In genomic region chr6:41826343-41827043, GRCh38 we compare ENCODE assay signal across 10 cellular contexts. TPM values are rescaled to one million over a fixed set of nuclear protein-coding genes. Genes with fewer than 3 reads are reported as not detected.
"Had no signal": no experiment of that assay in that cellular context is flagged by ENCODE, and none has a peak within 500 bp of the region (broad histone marks: within the 10 kb centered on the region; RNA-seq: fewer than 3 reads in every experiment).

No MANE protein-coding gene starts in this region.

- H3K27ac ChIP-seq: GM23248, HL-60, KMS-11 had no signal

- H3K9ac ChIP-seq: GM23248, KMS-11 had no signal

- H3K4me3 ChIP-seq: GM23248 had no signal

- H2AFZ ChIP-seq: GM23248 had no signal

- H3K9me3 Mint-ChIP-seq: H9, HFFc6 had no signal

- H3K4me2 ChIP-seq: KMS-11 had no signal

- DNase-seq: GM23248, H9, HCEC 1CT, HFFc6, IMR-90, KBM-7 had no signal

- H3K27ac Mint-ChIP-seq: H9, HFFc6 had no signal

- H3K4me1 Mint-ChIP-seq: H9 had no signal

- FAIRE-seq: H1, H54 had no signal

- H3K4me3 Mint-ChIP-seq: H9, HFFc6 had no signal

RNA-seq across cellular contexts. Expression of gene PRICKLE4, which starts 45.9 kb away (rescaled TPM):
- total RNA-seq: IMR-90 had no signal
- polyA plus RNA-seq: GM23248 had no signal
